In genomic region chr3:188327433-188327832, GRCh38 we compare ENCODE assay signal across 20 cellular contexts.
"Had no signal": no experiment of that assay in that cellular context is flagged by ENCODE, and none has a peak within 500 bp of the region (broad histone marks: within the 10 kb centered on the region; RNA-seq: fewer than 3 reads in every experiment).

No MANE protein-coding gene starts in this region.

- H3K4me1 ChIP-seq: prostate gland had no signal

- H3K9me3 ChIP-seq: prostate gland had no signal

- H3K4me3 Mint-ChIP-seq: activated CD4-positive, alpha-beta memory T cell treated with anti-CD3 and anti-CD28 coated beads for 36 hours; brain; effector memory CD8-positive, alpha-beta T cell; mesothelial cell of epicardium; natural killer cell; T-helper 1 cell treated with Interleukin-12 subunit alpha and Interleukin-12 subunit beta and Interleukin-4 antibody, amounts not matched to agents 30 μg/mL and 1 μg/mL, for 36 hours had no signal

- H3K27ac ChIP-seq: prostate gland had no signal

- H3K4me3 ChIP-seq: prostate gland had no signal

- H3K9me3 Mint-ChIP-seq: activated CD4-positive, alpha-beta memory T cell treated with anti-CD3 and anti-CD28 coated beads for 36 hours; natural killer cell; T-helper 1 cell treated with Interleukin-12 subunit alpha and Interleukin-12 subunit beta and Interleukin-4 antibody, amounts not matched to agents 30 μg/mL and 1 μg/mL, for 36 hours had no signal

- DNase-seq: activated CD4-positive, alpha-beta memory T cell treated with anti-CD3 and anti-CD28 coated beads for 36 hours; activated CD4-positive, alpha-beta T cell treated with anti-CD3 and anti-CD28 coated beads for 48 hours; activated effector memory CD4-positive, alpha-beta T cell treated with Interleukin-2 at 50 U/mL for 16 hours; activated naive CD4-positive, alpha-beta T cell treated with anti-CD3 and anti-CD28 coated beads, Interleukin-2, amount 50 U/mL, for 16 hours; activated T-cell treated with anti-CD3 and anti-CD28 coated beads, Interleukin-2, amount 50 U/mL, for 48 hours; anterior cingulate cortex; caudate nucleus; effector memory CD8-positive, alpha-beta T cell; head of caudate nucleus; natural killer cell; stimulated activated CD4-positive, alpha-beta T cell treated with anti-CD3 and anti-CD28 coated beads, Interleukin-4, amount 100 ng/mL, for 1 hour; stimulated activated naive CD4-positive, alpha-beta T cell treated with Interleukin-2 at 50 U/mL for 16 hours; T1000 had no signal

- FAIRE-seq: endothelial cell of umbilical vein had no signal

- ATAC-seq: effector memory CD8-positive, alpha-beta T cell; esophagus mucosa; natural killer cell; sciatic nerve had no signal

- H3K36me3 ChIP-seq: prostate gland had no signal

- H3K27ac Mint-ChIP-seq: activated CD4-positive, alpha-beta memory T cell treated with anti-CD3 and anti-CD28 coated beads for 36 hours; brain; mesothelial cell of epicardium; natural killer cell; T-helper 1 cell treated with Interleukin-12 subunit alpha and Interleukin-12 subunit beta and Interleukin-4 antibody, amounts not matched to agents 30 μg/mL and 1 μg/mL, for 36 hours had no signal

- H3K27me3 Mint-ChIP-seq: brain; effector memory CD8-positive, alpha-beta T cell had no signal
